In genomic region chr15:93019091-93019490, GRCh38 we compare ENCODE assay signal across 16 cellular contexts.
DNase-seq lines count a peak whose midpoint lies in the region; ATAC-seq and TF ChIP-seq lines count a peak whose summit lies in the region.
"Had no signal": no experiment of that assay in that cellular context is flagged by ENCODE, and none has a peak within 500 bp of the region (broad histone marks: within the 10 kb centered on the region; RNA-seq: fewer than 3 reads in every experiment).

No MANE protein-coding gene starts in this region.

- no peak overlapping the region for H3K9ac ChIP-seq in GM23248
- H3K9ac ChIP-seq: BLaER1 treated with 17β-estradiol and CSF1 and Interleukin-3, amounts not matched to agents 10 nM and 100 nM had no signal

- TF ChIP-seq CTCF in gastrocnemius medialis (IDR thresholded peaks at IDR 0.05 in 4 of 5, conservative IDR thresholded peaks at IDR 0.05 in 1 of 5) = no peak
- no peak for TF ChIP-seq CTCF in stomach (IDR thresholded peaks at IDR 0.05)

- H3K27me3 ChIP-seq in GM23248 (replicated peaks; ENCODE audit: insufficient read depth) (no peaks in the 10 kb centered on the region), gastrocnemius medialis (no peaks in the 10 kb centered on the region), stomach (no peaks in the 10 kb centered on the region)
- H3K27me3 ChIP-seq: BLaER1 treated with 17β-estradiol and CSF1 and Interleukin-3, amounts not matched to agents 10 nM and 100 nM; gastroesophageal sphincter; uterus had no signal

- H3K27me3 Mint-ChIP-seq in activated CD4-positive, alpha-beta T cell treated with anti-CD3 and anti-CD28 coated beads, Interleukin-2, amount 10 ng/mL, durations not matched to agents 7 days and 5 days = no peaks in the 10 kb centered on the region
- no peaks in the 10 kb centered on the region for H3K27me3 Mint-ChIP-seq in activated naive CD8-positive, alpha-beta T cell treated with anti-CD3 and anti-CD28 coated beads, Interleukin-2, amount 50 U/mL, for 24 hours

- H3K36me3 ChIP-seq in GM23248 (ENCODE audit: low read depth) = peaks cover 94% of the 10 kb centered on the region
- peaks cover 0 to 81% of the 10 kb centered on the region in 2 donors for H3K36me3 ChIP-seq in gastrocnemius medialis
- peaks cover 78 to 100% (median 100%) of the 10 kb centered on the region in 4 donors for H3K36me3 ChIP-seq in stomach
- H3K36me3 ChIP-seq: uterus had no signal

- ATAC-seq in activated naive CD8-positive, alpha-beta T cell treated with anti-CD3 and anti-CD28 coated beads, Interleukin-2, amount 50 U/mL, for 24 hours = peak; percentile 37
- ATAC-seq in gastrocnemius medialis (no peak), GM19324 (IDR thresholded peaks at IDR 0.05; ENCODE audit: low FRiP score, unreplicated experiment) (no peak)
- ATAC-seq: gastroesophageal sphincter had no signal

- CTCF ChIA-PET in activated CD4-positive, alpha-beta T cell treated with anti-CD3 and anti-CD28 coated beads, Interleukin-2, amount 10 ng/mL, durations not matched to agents 7 days and 5 days (lab: Charles Lee) = interaction anchor here (1.6 to 2.1 kb wide), 2 partner anchors 11 to 210 kb away, joined by 5 to 11 read pairs; no protein-coding TSS in a partner anchor

- no peak overlapping the region for H3K4me3 Mint-ChIP-seq in activated CD4-positive, alpha-beta T cell treated with anti-CD3 and anti-CD28 coated beads, Interleukin-2, amount 10 ng/mL, durations not matched to agents 7 days and 5 days
- H3K4me3 Mint-ChIP-seq in activated naive CD8-positive, alpha-beta T cell treated with anti-CD3 and anti-CD28 coated beads, Interleukin-2, amount 50 U/mL, for 24 hours = no peak overlapping the region

- no peaks in the 10 kb centered on the region for H4K20me1 ChIP-seq in GM23248 (ENCODE audit: insufficient read depth)

- no peak for DNase-seq in activated CD4-positive, alpha-beta T cell treated with anti-CD3 and anti-CD28 coated beads, Interleukin-2, amount 10 ng/mL, durations not matched to agents 7 days and 5 days
- DNase-seq in activated CD4-positive, alpha-beta T cell treated with anti-CD3 and anti-CD28 coated beads, Interleukin-2, amount 50 U/mL, for 48 hours = no peak
- DNase-seq in GM23248 (no peak), gastrocnemius medialis (no peak), NCI-H1105 (lab: John Stamatoyannopoulos, UW) (no peak), stomach (no peak)
- no peak for DNase-seq in activated naive CD8-positive, alpha-beta T cell treated with anti-CD3 and anti-CD28 coated beads, Interleukin-2, amount 50 U/mL, for 24 hours
- DNase-seq: DMS 273 treated with DMSO at 0.1 percent for 48 hours, Karpas-422, kidney glomerular epithelial cell, NCI-H510A treated with DMSO at 0.1 percent for 48 hours, uterus had no signal

- peaks cover 76% of the 10 kb centered on the region for H3F3A ChIP-seq in GM23248 (ENCODE audit: insufficient read depth)

- peaks cover 75% of the 10 kb centered on the region for H3K79me2 ChIP-seq in GM23248 (ENCODE audit: insufficient read depth)

- 91 to 94% methylated on average over 7 of the region's 7 CpGs for WGBS in GM23248 (ENCODE audit: low coverage in 1 of 2, low lambda C conversion rate in 2 of 2, missing lambda C conversion rate in 2 of 2), 2 experiments
- WGBS in stomach, 5 donors = 88 to 93% (median 90%) methylated on average over 7 of the region's 7 CpGs

- H3K27ac Mint-ChIP-seq in activated CD4-positive, alpha-beta T cell treated with anti-CD3 and anti-CD28 coated beads, Interleukin-2, amount 10 ng/mL, durations not matched to agents 7 days and 5 days = peak overlapping the region; percentile 63
- H3K27ac Mint-ChIP-seq in activated naive CD8-positive, alpha-beta T cell treated with anti-CD3 and anti-CD28 coated beads, Interleukin-2, amount 50 U/mL, for 24 hours = peak overlapping the region; percentile 44

- no peak overlapping the region for H3K4me2 ChIP-seq in GM23248 (ENCODE audit: unreplicated experiment)
- H3K4me2 ChIP-seq: BLaER1 treated with 17β-estradiol and CSF1 and Interleukin-3, amounts not matched to agents 10 nM and 100 nM had no signal

- TF ChIP-seq POLR2A in gastrocnemius medialis (IDR thresholded peaks at IDR 0.05) = no peak
- TF ChIP-seq POLR2A in stomach (IDR thresholded peaks at IDR 0.05) = no peak

- in situ Hi-C loops in GM23248 (cut with MboI) = no loop called here
- in situ Hi-C loops in gastrocnemius medialis (cut with MboI; ENCODE audit: low sequenced_read_pairs in 4 of 4) = loop anchor here in 3 of 4 donors (25.0 kb wide), 1 partner anchor 232 kb away; no protein-coding TSS in a partner anchor

- POLR2A ChIA-PET in activated CD4-positive, alpha-beta T cell treated with anti-CD3 and anti-CD28 coated beads, Interleukin-2, amount 10 ng/mL, durations not matched to agents 7 days and 5 days (lab: Charles Lee) = interaction anchor here (0.6 kb wide), 1 partner anchor 20 kb away, joined by 3 read pairs; no protein-coding TSS in a partner anchor

- TF ChIP-seq EP300 in stomach (IDR thresholded peaks at IDR 0.05) = no peak

- intact Hi-C loops in gastrocnemius medialis (cut with DNase I; ENCODE audit: low total_unique reads) (no loop called here), stomach (cut with DNase I; ENCODE audit: low total_unique reads) (no loop called here)

- no peaks in the 10 kb centered on the region for H3K9me3 Mint-ChIP-seq in activated CD4-positive, alpha-beta T cell treated with anti-CD3 and anti-CD28 coated beads, Interleukin-2, amount 10 ng/mL, durations not matched to agents 7 days and 5 days
- no peaks in the 10 kb centered on the region for H3K9me3 Mint-ChIP-seq in activated naive CD8-positive, alpha-beta T cell treated with anti-CD3 and anti-CD28 coated beads, Interleukin-2, amount 50 U/mL, for 24 hours

- H3K4me1 Mint-ChIP-seq in activated CD4-positive, alpha-beta T cell treated with anti-CD3 and anti-CD28 coated beads, Interleukin-2, amount 10 ng/mL, durations not matched to agents 7 days and 5 days = peaks cover 77% of the 10 kb centered on the region
- peaks cover 68% of the 10 kb centered on the region for H3K4me1 Mint-ChIP-seq in activated naive CD8-positive, alpha-beta T cell treated with anti-CD3 and anti-CD28 coated beads, Interleukin-2, amount 50 U/mL, for 24 hours

- no peaks in the 10 kb centered on the region for H3K9me2 ChIP-seq in GM23248 (ENCODE audit: insufficient read depth)

- no peak overlapping the region for H2AFZ ChIP-seq in GM23248

- H3K36me3 Mint-ChIP-seq in activated CD4-positive, alpha-beta T cell treated with anti-CD3 and anti-CD28 coated beads, Interleukin-2, amount 10 ng/mL, durations not matched to agents 7 days and 5 days (ENCODE audit: low read depth) = peaks cover 90% of the 10 kb centered on the region
- H3K36me3 Mint-ChIP-seq in activated naive CD8-positive, alpha-beta T cell treated with anti-CD3 and anti-CD28 coated beads, Interleukin-2, amount 50 U/mL, for 24 hours (ENCODE audit: low read depth) = peaks cover 89% of the 10 kb centered on the region

- H3K4me1 ChIP-seq in GM23248 (ENCODE audit: insufficient read depth) (peaks cover 8% of the 10 kb centered on the region; the same call in 1 of the 2 replicates), gastrocnemius medialis (peaks cover 0 to 3% of the 10 kb centered on the region in 2 donors), stomach (peaks cover 0 to 6% (median 0%) of the 10 kb centered on the region in 4 donors)
- H3K4me1 ChIP-seq: uterus had no signal

- H3K9me3 ChIP-seq in GM23248 (ENCODE audit: low read depth) = no peaks in the 10 kb centered on the region
- H3K9me3 ChIP-seq in gastrocnemius medialis = no peaks in the 10 kb centered on the region
- H3K9me3 ChIP-seq in stomach = no peaks in the 10 kb centered on the region
- H3K9me3 ChIP-seq: BLaER1 treated with 17β-estradiol and CSF1 and Interleukin-3, amounts not matched to agents 10 nM and 100 nM; gastroesophageal sphincter; uterus had no signal

- H3K4me3 ChIP-seq in GM23248 (no peak overlapping the region), gastrocnemius medialis (no peak overlapping the region), stomach (no peak overlapping the region)
- H3K4me3 ChIP-seq: BLaER1 treated with 17β-estradiol and CSF1 and Interleukin-3, amounts not matched to agents 10 nM and 100 nM; gastroesophageal sphincter; uterus had no signal

- H3K27ac ChIP-seq in GM23248 = peak overlapping the region; percentile 61; the same call in 1 of the 2 replicates
- H3K27ac ChIP-seq in gastrocnemius medialis = peak overlapping the region; percentile 8 to 89 (median 29)
- H3K27ac ChIP-seq in stomach = no peak overlapping the region
- H3K27ac ChIP-seq: BLaER1 treated with 17β-estradiol and CSF1 and Interleukin-3, amounts not matched to agents 10 nM and 100 nM; VCaP had no signal

Comparison
In these comparisons a context has a peak if more than half of its experiments do, and no peak if none do; other contexts are left out.
1. H3K27ac ChIP-seq: peak in GM23248 (single experiment) and gastrocnemius medialis (4 of 4); none in stomach (0 of 5).